ENCODE assay signal across 10 cellular contexts in genomic region chr22:22460635-22461034, GRCh38. TPM values are rescaled to one million over a fixed set of nuclear protein-coding genes. Genes with fewer than 3 reads are reported as not detected.
A peak's percentile ranks its signal among the peaks of the same experiment; 100 is the strongest.
DNase-seq lines count a peak whose midpoint lies in the region; ATAC-seq, FAIRE-seq and TF ChIP-seq lines count a peak whose summit lies in the region.
"Had no signal": no experiment of that assay in that cellular context is flagged by ENCODE, and none has a peak within 500 bp of the region (broad histone marks: within the 10 kb centered on the region; RNA-seq: fewer than 3 reads in every experiment).

No MANE protein-coding gene starts in this region.

- no peaks in the 10 kb centered on the region for H3K4me1 Mint-ChIP-seq in neural crest cell

- in situ Hi-C loops in K562 (cut with MboI), result loop anchor here (5.0 to 10.0 kb wide), 4 partner anchors 232 to 1794 kb away; partner anchors contain the start of gene IGLL5
- in situ Hi-C loops in GM13977 (cut with MboI; ENCODE audit: low pct_unique_long_range_greater_than_20kb, low sequenced_read_pairs, unreplicated experiment), result no loop called here

- peaks cover 0 to 2% of the 10 kb centered on the region in 2 experiments; a peak in 1 of 5 replicates for H3K4me1 ChIP-seq in K562 (replicated peaks in 1 of 2; ENCODE audit: control insufficient read depth in 2 of 2, insufficient read depth in 2 of 2, low read length in 2 of 2)

- H3K9ac ChIP-seq in K562 (ENCODE audit: insufficient read depth in 1 of 2, low read depth in 2 of 2, low read length in 2 of 2), result no peak overlapping the region

- H3K36me3 ChIP-seq in K562 (ENCODE audit: control insufficient read depth, insufficient read depth, low read length), result no peaks in the 10 kb centered on the region

- H3K4me2 ChIP-seq in K562 (ENCODE audit: insufficient read depth, low read length), result no peak overlapping the region

- H3K4me3 Mint-ChIP-seq in neural crest cell, result no peak overlapping the region
- H3K4me3 Mint-ChIP-seq: naive thymus-derived CD8-positive, alpha-beta T cell had no signal

- H3K27ac ChIP-seq in K562 (ENCODE audit: extremely low read depth, low read depth, low read length), result no peak overlapping the region

- peak; percentile 3 for DNase-seq in EH (ENCODE audit: low read depth)
- peak; percentile 15 for DNase-seq in Jurkat, Clone E6-1 (ENCODE audit: low read depth, low spot score)
- DNase-seq in K562 (ENCODE audit: extremely low read depth in 1 of 4, low spot score in 3 of 4), result peak; percentile 80 to 91 (median 88)
- DNase-seq in neural crest cell (ENCODE audit: low read depth, low spot score), result no peak
- DNase-seq in GM13977 (ENCODE audit: low spot score), result no peak
- DNase-seq: activated CD4-positive, alpha-beta T cell treated with anti-CD3 and anti-CD28 coated beads, Interleukin-2, amount 50 U/mL, for 1 hour; anterior cingulate cortex; naive thymus-derived CD8-positive, alpha-beta T cell had no signal

- peaks cover 12 to 17% of the 10 kb centered on the region in 2 experiments for H3K27me3 ChIP-seq in K562 (ENCODE audit: control insufficient read depth in 2 of 2, insufficient read depth in 2 of 2, low read length in 2 of 2)

- H3K27me3 Mint-ChIP-seq in neural crest cell (ENCODE audit: low read depth), result peaks cover 86% of the 10 kb centered on the region

- ATAC-seq in K562 (no peak), GM18870 (IDR thresholded peaks at IDR 0.05; ENCODE audit: unreplicated experiment) (no peak), GM18873 (IDR thresholded peaks at IDR 0.05; ENCODE audit: low FRiP score, unreplicated experiment) (no peak)
- ATAC-seq: naive thymus-derived CD8-positive, alpha-beta T cell had no signal

- FAIRE-seq in K562 (lab: Jason Lieb, UNC), result peak; percentile 11

- no peak; the same call in 1 of the 2 replicates for TF ChIP-seq EP300 in K562 (IDR thresholded peaks at IDR 0.05; ENCODE audit: low read length)

- peak in 1 of 2 experiments; percentile 67; a peak in 2 of 4 replicates for TF ChIP-seq RAD21 in K562 (CRISPR knock-in tag; conservative IDR thresholded peaks at IDR 0.05 in 1 of 2, IDR thresholded peaks at IDR 0.05 in 1 of 2)

- H3K9me3 ChIP-seq in K562 (replicated peaks; ENCODE audit: control insufficient read depth, insufficient read depth, low read depth, low read length), result peaks cover 8% of the 10 kb centered on the region

- H3K4me3 ChIP-seq in Jurkat, Clone E6-1 (ENCODE audit: low read length), result no peak overlapping the region
- no peak overlapping the region for H3K4me3 ChIP-seq in K562

- CTCF ChIA-PET in K562 (lab: Yijun Ruan, JAX; ENCODE audit: low intra/inter-chr PET ratio), result interaction anchor here (0.7 to 4.8 kb wide), 23 partner anchors 9 to 495 kb away, joined by 3 to 58 read pairs (median 5); partner anchors contain the start of genes PRAME and ZNF280A

- TF ChIP-seq POLR2A in K562 (conservative IDR thresholded peaks at IDR 0.05), result no peak

- H2AFZ ChIP-seq in K562 (ENCODE audit: low read depth, low read length), result no peak overlapping the region

- TF ChIP-seq CTCF in K562 (IDR thresholded peaks at IDR 0.05 in 2 of 3, conservative IDR thresholded peaks at IDR 0.05 in 1 of 3; ENCODE audit: insufficient read depth in 2 of 3, low read depth in 1 of 3, low read length in 3 of 3) (peak in 2 of 3 experiments; percentile 85 to 95; a peak in 4 of 6 replicates), neural crest cell (conservative IDR thresholded peaks at IDR 0.05) (peak; percentile 53), GM13977 (IDR thresholded peaks at IDR 0.05; ENCODE audit: extremely low read depth, insufficient read depth, missing control alignments) (no peak)

- H3K9me3 Mint-ChIP-seq in neural crest cell, result peaks cover 17% of the 10 kb centered on the region

- no peaks in the 10 kb centered on the region for H3K9me1 ChIP-seq in K562 (ENCODE audit: control insufficient read depth, insufficient read depth, low read length)

- BruUV-seq in K562 (replicated peaks; lab: Mats Ljungman, UMichigan), result no TSS peak

- H3K36me3 Mint-ChIP-seq in neural crest cell (ENCODE audit: low read depth), result no peaks in the 10 kb centered on the region

- POLR2A ChIA-PET in K562 (lab: Yijun Ruan, JAX), result interaction anchor here (0.6 to 0.7 kb wide), 3 partner anchors 246 to 471 kb away, joined by 3 read pairs; no protein-coding TSS in a partner anchor

- no peaks in the 10 kb centered on the region for H3K79me2 ChIP-seq in K562 (ENCODE audit: control insufficient read depth, insufficient read depth, low read length)

- intact Hi-C loops in K562 (cut with micrococcal nuclease), result loop anchor here (1.0 to 10.0 kb wide), 4 partner anchors 156 to 664 kb away; no protein-coding TSS in a partner anchor

- H4K20me1 ChIP-seq in K562 (replicated peaks; ENCODE audit: control insufficient read depth, insufficient read depth, low read length), result peaks cover 5% of the 10 kb centered on the region; the same call in 1 of the 2 replicates

- H3K27ac Mint-ChIP-seq in neural crest cell (ENCODE audit: unreplicated experiment), result no peak overlapping the region
- H3K27ac Mint-ChIP-seq: naive thymus-derived CD8-positive, alpha-beta T cell had no signal

TF ChIP-seq in K562, 482 proteins besides CTCF, POLR2A, EP300 and RAD21 (continues in another document):
- TF ChIP-seq HDAC6 (IDR thresholded peaks at IDR 0.05; ENCODE audit: low read depth, low read length) (no peak), MLX (CRISPR knock-in tag; conservative IDR thresholded peaks at IDR 0.05) (0 out of 4 replicates have a peak, but pooled peaks of 1 of the 2 experiments have one; percentile 49), PCBP2 (IDR thresholded peaks at IDR 0.05; ENCODE audit: low read depth, low read length, poor library complexity, severe bottlenecking) (no peak), MAFK (IDR thresholded peaks at IDR 0.05; ENCODE audit: low read length) (0 out of 2 replicates have a peak, but pooled peaks have one; percentile 3), ZNF77 (CRISPR knock-in tag; IDR thresholded peaks at IDR 0.05) (0 out of 2 replicates have a peak, but pooled peaks have one; percentile 55)
- TF ChIP-seq, protein P1, sequence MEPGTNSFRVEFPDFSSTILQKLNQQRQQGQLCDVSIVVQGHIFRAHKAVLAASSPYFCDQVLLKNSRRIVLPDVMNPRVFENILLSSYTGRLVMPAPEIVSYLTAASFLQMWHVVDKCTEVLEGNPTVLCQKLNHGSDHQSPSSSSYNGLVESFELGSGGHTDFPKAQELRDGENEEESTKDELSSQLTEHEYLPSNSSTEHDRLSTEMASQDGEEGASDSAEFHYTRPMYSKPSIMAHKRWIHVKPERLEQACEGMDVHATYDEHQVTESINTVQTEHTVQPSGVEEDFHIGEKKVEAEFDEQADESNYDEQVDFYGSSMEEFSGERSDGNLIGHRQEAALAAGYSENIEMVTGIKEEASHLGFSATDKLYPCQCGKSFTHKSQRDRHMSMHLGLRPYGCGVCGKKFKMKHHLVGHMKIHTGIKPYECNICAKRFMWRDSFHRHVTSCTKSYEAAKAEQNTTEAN (CRISPR knock-in tag; IDR thresholded peaks at IDR 0.05), result no peak

RNA-seq across cellular contexts. Expression of gene ZNF280B, which starts 47.9 kb away (rescaled TPM):
- polyA plus RNA-seq in Jurkat, Clone E6-1 (2012; ENCODE audit: insufficient read depth, insufficient read length), result 3.1 TPM
- total RNA-seq in K562 (2011; cell fraction: chromatin; rRNA removed; ENCODE audit: low replicate concordance), result 24.8 and 77.6 TPM in 2 replicates
- 23.0 and 29.5 TPM in 2 replicates for total RNA-seq in K562 (2011; cell fraction: nucleolus; rRNA removed)
- 45.8 and 57.4 TPM in 2 replicates for total RNA-seq in K562 (2011; cell fraction: nucleoplasm; rRNA removed)
- total RNA-seq in K562 (2014; rRNA removed) (7.7 and 8.4 TPM in 2 replicates), K562 (2014; rRNA removed; fragmentation: Illumina TruSeq; extraction: Trizol) (17.1 and 20.5 TPM in 2 replicates), K562 (2015; rRNA removed; fragmentation: Illumina TruSeq; extraction: Trizol) (19.6 and 20.7 TPM in 2 replicates), K562 (2021) (18.7 and 20.0 TPM in 2 replicates), neural crest cell (7.3 and 8.6 TPM in 2 replicates)
- polyA plus RNA-seq in K562 (2011; rRNA removed) (27.5 TPM in 2 replicates), K562 (2014; fragmentation: Illumina TruSeq; extraction: Trizol) (14.1 and 18.0 TPM in 2 replicates), K562 (2014; fragmentation: Nextera tagmentation; extraction: Ambion mirVana) (10 to 100 TPM; 24.0 to 29.9 TPM), K562 (2014; rRNA removed) (11.7 and 13.5 TPM in 2 replicates)
- polyA plus RNA-seq in K562 (2011; cell fraction: cytosol; rRNA removed), result 8.2 and 20.0 TPM in 2 replicates
- 21.5 and 27.4 TPM in 2 replicates for polyA plus RNA-seq in K562 (2011; cell fraction: nucleus; rRNA removed)
- polyA plus RNA-seq in K562 (2012), result 7.6 and 9.8 TPM in 2 replicates
- 88.0 and 103 TPM in 2 replicates for polyA minus RNA-seq in K562 (2011; rRNA and poly(A)+ RNA removed)
- polyA minus RNA-seq in K562 (2011; cell fraction: cytosol; rRNA and poly(A)+ RNA removed), result 22.2 and 28.7 TPM in 2 replicates
- polyA minus RNA-seq in K562 (2011; cell fraction: nucleus; rRNA and poly(A)+ RNA removed), result 24.2 and 40.0 TPM in 2 replicates

RNA-seq across cellular contexts. Expression of gene ZNF280A, which starts 59.4 kb away (rescaled TPM):
- polyA plus RNA-seq in Jurkat, Clone E6-1 (2012; ENCODE audit: insufficient read depth, insufficient read length), result not detected
- total RNA-seq in K562 (2011; cell fraction: chromatin; rRNA removed; ENCODE audit: low replicate concordance), result 19.9 and 41.5 TPM in 2 replicates
- 18.2 and 19.2 TPM in 2 replicates for total RNA-seq in K562 (2011; cell fraction: nucleolus; rRNA removed)
- total RNA-seq in K562 (2011; cell fraction: nucleoplasm; rRNA removed), result 14.1 and 20.2 TPM in 2 replicates
- total RNA-seq in K562 (2014; rRNA removed) (19.0 and 19.8 TPM in 2 replicates), K562 (2014; rRNA removed; fragmentation: Illumina TruSeq; extraction: Trizol) (36.3 and 37.4 TPM in 2 replicates), K562 (2015; rRNA removed; fragmentation: Illumina TruSeq; extraction: Trizol) (35.8 and 38.2 TPM in 2 replicates), K562 (2021) (23.4 and 24.4 TPM in 2 replicates), neural crest cell (not detected in 2 replicates)
- polyA plus RNA-seq in K562 (2011; rRNA removed) (20.8 and 23.4 TPM in 2 replicates), K562 (2014; fragmentation: Illumina TruSeq; extraction: Trizol) (33.4 and 40.8 TPM in 2 replicates), K562 (2014; fragmentation: Nextera tagmentation; extraction: Ambion mirVana) (10 to 100 TPM; 28.6 to 38.6 TPM), K562 (2014; rRNA removed) (21.8 and 23.6 TPM in 2 replicates)
- polyA plus RNA-seq in K562 (2011; cell fraction: cytosol; rRNA removed), result 5.9 and 10.8 TPM in 2 replicates
- 9.1 and 16.6 TPM in 2 replicates for polyA plus RNA-seq in K562 (2011; cell fraction: nucleus; rRNA removed)
- polyA plus RNA-seq in K562 (2012), result 18.8 and 30.8 TPM in 2 replicates
- polyA minus RNA-seq in K562 (2011; rRNA and poly(A)+ RNA removed), result 24.3 and 38.9 TPM in 2 replicates
- polyA minus RNA-seq in K562 (2011; cell fraction: cytosol; rRNA and poly(A)+ RNA removed), result 8.9 and 9.6 TPM in 2 replicates
- polyA minus RNA-seq in K562 (2011; cell fraction: nucleus; rRNA and poly(A)+ RNA removed), result 8.9 and 22.7 TPM in 2 replicates
- total RNA-seq: naive thymus-derived CD8-positive, alpha-beta T cell had no signal
- polyA plus RNA-seq: naive thymus-derived CD8-positive, alpha-beta T cell had no signal

Comparison
In these comparisons a context has a peak if more than half of its experiments do, and no peak if none do; other contexts are left out.
1. DNase-seq: peak in EH (single experiment), Jurkat, Clone E6-1 (single experiment) and K562 (4 of 4); none in neural crest cell (single experiment) and GM13977 (single experiment).
2. RNA of gene ZNF280A, which starts 59.4 kb away (total RNA-seq): 14.1 to 41.5 TPM in K562; not detected in neural crest cell; every median in the first group is over 10 times any median in the second.